1 cellular context compared by ENCODE assay signal in the genomic region with DNA sequence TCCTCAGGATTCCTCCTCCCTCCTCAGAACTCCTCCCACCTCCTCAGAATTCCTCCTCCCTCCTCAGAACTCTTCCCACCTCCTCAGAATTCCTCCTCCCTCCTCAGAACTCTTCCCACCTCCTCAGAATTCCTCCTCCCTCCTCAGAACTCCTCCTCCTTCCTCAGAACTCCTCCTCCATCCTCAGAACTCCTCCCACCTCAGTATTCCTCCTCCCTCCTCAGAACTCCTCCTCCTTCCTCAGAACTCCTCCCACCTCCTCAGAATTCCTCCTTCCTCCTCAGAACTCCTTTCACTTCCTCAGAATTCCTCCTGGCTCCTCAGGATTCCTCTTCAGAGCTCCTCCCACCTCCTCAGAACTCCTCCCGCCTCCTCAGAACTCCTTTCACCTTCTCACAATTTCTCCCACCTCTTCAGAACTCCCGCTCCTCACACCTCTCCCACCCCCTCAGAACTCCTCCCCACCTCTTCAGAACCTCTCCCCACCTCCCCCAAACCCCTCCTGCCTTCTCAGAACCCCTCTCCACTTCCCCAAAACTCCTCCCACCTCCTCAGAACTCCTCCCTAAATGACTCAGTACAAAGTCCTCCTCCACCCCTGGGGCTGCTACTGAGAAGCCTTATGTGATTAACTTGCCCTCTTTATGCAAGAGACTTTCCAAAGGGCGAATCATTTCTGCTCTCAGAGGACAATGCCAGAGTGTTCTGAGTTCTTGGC.
TF ChIP-seq lines count a peak whose summit lies in the region.

No MANE protein-coding gene starts in this region.

TF ChIP-seq in K562, 482 proteins besides CTCF, POLR2A, EP300 and RAD21 (continued from another document and continues in another):
- TF ChIP-seq, protein P1, sequence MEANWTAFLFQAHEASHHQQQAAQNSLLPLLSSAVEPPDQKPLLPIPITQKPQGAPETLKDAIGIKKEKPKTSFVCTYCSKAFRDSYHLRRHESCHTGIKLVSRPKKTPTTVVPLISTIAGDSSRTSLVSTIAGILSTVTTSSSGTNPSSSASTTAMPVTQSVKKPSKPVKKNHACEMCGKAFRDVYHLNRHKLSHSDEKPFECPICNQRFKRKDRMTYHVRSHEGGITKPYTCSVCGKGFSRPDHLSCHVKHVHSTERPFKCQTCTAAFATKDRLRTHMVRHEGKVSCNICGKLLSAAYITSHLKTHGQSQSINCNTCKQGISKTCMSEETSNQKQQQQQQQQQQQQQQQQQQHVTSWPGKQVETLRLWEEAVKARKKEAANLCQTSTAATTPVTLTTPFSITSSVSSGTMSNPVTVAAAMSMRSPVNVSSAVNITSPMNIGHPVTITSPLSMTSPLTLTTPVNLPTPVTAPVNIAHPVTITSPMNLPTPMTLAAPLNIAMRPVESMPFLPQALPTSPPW (CRISPR knock-in tag; IDR thresholded peaks at IDR 0.05): peak; percentile 56
- no peak for TF ChIP-seq DNMT1 (IDR thresholded peaks at IDR 0.05)
- TF ChIP-seq NR4A1 (CRISPR knock-in tag; IDR thresholded peaks at IDR 0.05): no peak
- no peak for TF ChIP-seq NR4A1 (tag; IDR thresholded peaks at IDR 0.05)
- no peak for TF ChIP-seq PYGO2 (tag; IDR thresholded peaks at IDR 0.05)
- TF ChIP-seq NR2F6 (CRISPR knock-in tag; IDR thresholded peaks at IDR 0.05): no peak
- TF ChIP-seq KDM1A (IDR thresholded peaks at IDR 0.05): peak in 1 of 2 experiments; percentile 64; a peak in 1 of 4 replicates
- TF ChIP-seq JUNB (CRISPR knock-in tag; conservative IDR thresholded peaks at IDR 0.05): no peak
- no peak for TF ChIP-seq BDP1 (IDR thresholded peaks at IDR 0.05; ENCODE audit: insufficient read depth, insufficient read length)
- TF ChIP-seq NBN (IDR thresholded peaks at IDR 0.05; ENCODE audit: low read depth): peak; percentile 57; the same call in 1 of the 2 replicates
- TF ChIP-seq, protein P2, sequence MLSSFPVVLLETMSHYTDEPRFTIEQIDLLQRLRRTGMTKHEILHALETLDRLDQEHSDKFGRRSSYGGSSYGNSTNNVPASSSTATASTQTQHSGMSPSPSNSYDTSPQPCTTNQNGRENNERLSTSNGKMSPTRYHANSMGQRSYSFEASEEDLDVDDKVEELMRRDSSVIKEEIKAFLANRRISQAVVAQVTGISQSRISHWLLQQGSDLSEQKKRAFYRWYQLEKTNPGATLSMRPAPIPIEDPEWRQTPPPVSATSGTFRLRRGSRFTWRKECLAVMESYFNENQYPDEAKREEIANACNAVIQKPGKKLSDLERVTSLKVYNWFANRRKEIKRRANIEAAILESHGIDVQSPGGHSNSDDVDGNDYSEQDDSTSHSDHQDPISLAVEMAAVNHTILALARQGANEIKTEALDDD (IDR thresholded peaks at IDR 0.05): no peak
- no peak for TF ChIP-seq SRSF1 (IDR thresholded peaks at IDR 0.05; ENCODE audit: low read depth, low read length)
- peak in 1 of 2 experiments; percentile 59; a peak in 1 of 4 replicates for TF ChIP-seq MAZ (CRISPR knock-in tag; conservative IDR thresholded peaks at IDR 0.05 in 1 of 2, IDR thresholded peaks at IDR 0.05 in 1 of 2)
- TF ChIP-seq, protein P3, sequence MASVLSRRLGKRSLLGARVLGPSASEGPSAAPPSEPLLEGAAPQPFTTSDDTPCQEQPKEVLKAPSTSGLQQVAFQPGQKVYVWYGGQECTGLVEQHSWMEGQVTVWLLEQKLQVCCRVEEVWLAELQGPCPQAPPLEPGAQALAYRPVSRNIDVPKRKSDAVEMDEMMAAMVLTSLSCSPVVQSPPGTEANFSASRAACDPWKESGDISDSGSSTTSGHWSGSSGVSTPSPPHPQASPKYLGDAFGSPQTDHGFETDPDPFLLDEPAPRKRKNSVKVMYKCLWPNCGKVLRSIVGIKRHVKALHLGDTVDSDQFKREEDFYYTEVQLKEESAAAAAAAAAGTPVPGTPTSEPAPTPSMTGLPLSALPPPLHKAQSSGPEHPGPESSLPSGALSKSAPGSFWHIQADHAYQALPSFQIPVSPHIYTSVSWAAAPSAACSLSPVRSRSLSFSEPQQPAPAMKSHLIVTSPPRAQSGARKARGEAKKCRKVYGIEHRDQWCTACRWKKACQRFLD (CRISPR knock-in tag; IDR thresholded peaks at IDR 0.05): no peak
- no peak for TF ChIP-seq HIVEP1 (CRISPR knock-in tag; IDR thresholded peaks at IDR 0.05)
- no peak for TF ChIP-seq ZNF24 (IDR thresholded peaks at IDR 0.05)
- peak; percentile 2; the same call in 1 of the 2 replicates for TF ChIP-seq MAFK (IDR thresholded peaks at IDR 0.05; ENCODE audit: low read length)
- TF ChIP-seq, protein P4, sequence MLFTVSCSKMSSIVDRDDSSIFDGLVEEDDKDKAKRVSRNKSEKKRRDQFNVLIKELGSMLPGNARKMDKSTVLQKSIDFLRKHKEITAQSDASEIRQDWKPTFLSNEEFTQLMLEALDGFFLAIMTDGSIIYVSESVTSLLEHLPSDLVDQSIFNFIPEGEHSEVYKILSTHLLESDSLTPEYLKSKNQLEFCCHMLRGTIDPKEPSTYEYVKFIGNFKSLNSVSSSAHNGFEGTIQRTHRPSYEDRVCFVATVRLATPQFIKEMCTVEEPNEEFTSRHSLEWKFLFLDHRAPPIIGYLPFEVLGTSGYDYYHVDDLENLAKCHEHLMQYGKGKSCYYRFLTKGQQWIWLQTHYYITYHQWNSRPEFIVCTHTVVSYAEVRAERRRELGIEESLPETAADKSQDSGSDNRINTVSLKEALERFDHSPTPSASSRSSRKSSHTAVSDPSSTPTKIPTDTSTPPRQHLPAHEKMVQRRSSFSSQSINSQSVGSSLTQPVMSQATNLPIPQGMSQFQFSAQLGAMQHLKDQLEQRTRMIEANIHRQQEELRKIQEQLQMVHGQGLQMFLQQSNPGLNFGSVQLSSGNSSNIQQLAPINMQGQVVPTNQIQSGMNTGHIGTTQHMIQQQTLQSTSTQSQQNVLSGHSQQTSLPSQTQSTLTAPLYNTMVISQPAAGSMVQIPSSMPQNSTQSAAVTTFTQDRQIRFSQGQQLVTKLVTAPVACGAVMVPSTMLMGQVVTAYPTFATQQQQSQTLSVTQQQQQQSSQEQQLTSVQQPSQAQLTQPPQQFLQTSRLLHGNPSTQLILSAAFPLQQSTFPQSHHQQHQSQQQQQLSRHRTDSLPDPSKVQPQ (CRISPR knock-in tag; IDR thresholded peaks at IDR 0.05; ENCODE audit: borderline replicate concordance): no peak
- TF ChIP-seq KLF1 (tag; IDR thresholded peaks at IDR 0.05): no peak
- TF ChIP-seq ZKSCAN3 (CRISPR knock-in tag; IDR thresholded peaks at IDR 0.05): no peak
- TF ChIP-seq CHD2 (IDR thresholded peaks at IDR 0.05; ENCODE audit: low read depth, low read length): no peak
- no peak for TF ChIP-seq ELF1 (tag; IDR thresholded peaks at IDR 0.05)
- no peak for TF ChIP-seq RBM14 (IDR thresholded peaks at IDR 0.05; ENCODE audit: borderline replicate concordance, insufficient read depth, low read depth, low read length)
- TF ChIP-seq DPF2 (IDR thresholded peaks at IDR 0.05): peak; percentile 71
- no peak for TF ChIP-seq SMARCA5 (IDR thresholded peaks at IDR 0.05)
- no peak for TF ChIP-seq ZBTB8A (IDR thresholded peaks at IDR 0.05; ENCODE audit: partially characterized antibody)
- TF ChIP-seq FUS (optimal IDR thresholded peaks at IDR 0.05; ENCODE audit: low read depth, low read length): no peak
- TF ChIP-seq, protein P5, sequence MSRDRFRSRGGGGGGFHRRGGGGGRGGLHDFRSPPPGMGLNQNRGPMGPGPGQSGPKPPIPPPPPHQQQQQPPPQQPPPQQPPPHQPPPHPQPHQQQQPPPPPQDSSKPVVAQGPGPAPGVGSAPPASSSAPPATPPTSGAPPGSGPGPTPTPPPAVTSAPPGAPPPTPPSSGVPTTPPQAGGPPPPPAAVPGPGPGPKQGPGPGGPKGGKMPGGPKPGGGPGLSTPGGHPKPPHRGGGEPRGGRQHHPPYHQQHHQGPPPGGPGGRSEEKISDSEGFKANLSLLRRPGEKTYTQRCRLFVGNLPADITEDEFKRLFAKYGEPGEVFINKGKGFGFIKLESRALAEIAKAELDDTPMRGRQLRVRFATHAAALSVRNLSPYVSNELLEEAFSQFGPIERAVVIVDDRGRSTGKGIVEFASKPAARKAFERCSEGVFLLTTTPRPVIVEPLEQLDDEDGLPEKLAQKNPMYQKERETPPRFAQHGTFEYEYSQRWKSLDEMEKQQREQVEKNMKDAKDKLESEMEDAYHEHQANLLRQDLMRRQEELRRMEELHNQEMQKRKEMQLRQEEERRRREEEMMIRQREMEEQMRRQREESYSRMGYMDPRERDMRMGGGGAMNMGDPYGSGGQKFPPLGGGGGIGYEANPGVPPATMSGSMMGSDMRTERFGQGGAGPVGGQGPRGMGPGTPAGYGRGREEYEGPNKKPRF (IDR thresholded peaks at IDR 0.05; ENCODE audit: low read depth, low read length): no peak
- TF ChIP-seq SAP30 (IDR thresholded peaks at IDR 0.05; ENCODE audit: borderline replicate concordance, insufficient read depth, low read depth, low read length, poor library complexity, severe bottlenecking): no peak
- TF ChIP-seq BCOR (IDR thresholded peaks at IDR 0.05): no peak
- TF ChIP-seq KDM2B (CRISPR knock-in tag; IDR thresholded peaks at IDR 0.05): no peak
- no peak for TF ChIP-seq CREBBP (IDR thresholded peaks at IDR 0.05; ENCODE audit: low read depth, low read length)
- TF ChIP-seq NFIC (IDR thresholded peaks at IDR 0.05): no peak
- TF ChIP-seq RFX7 (CRISPR knock-in tag; IDR thresholded peaks at IDR 0.05): no peak
- TF ChIP-seq DDX20 (tag; IDR thresholded peaks at IDR 0.05; ENCODE audit: low read depth): no peak
- TF ChIP-seq, protein P6, sequence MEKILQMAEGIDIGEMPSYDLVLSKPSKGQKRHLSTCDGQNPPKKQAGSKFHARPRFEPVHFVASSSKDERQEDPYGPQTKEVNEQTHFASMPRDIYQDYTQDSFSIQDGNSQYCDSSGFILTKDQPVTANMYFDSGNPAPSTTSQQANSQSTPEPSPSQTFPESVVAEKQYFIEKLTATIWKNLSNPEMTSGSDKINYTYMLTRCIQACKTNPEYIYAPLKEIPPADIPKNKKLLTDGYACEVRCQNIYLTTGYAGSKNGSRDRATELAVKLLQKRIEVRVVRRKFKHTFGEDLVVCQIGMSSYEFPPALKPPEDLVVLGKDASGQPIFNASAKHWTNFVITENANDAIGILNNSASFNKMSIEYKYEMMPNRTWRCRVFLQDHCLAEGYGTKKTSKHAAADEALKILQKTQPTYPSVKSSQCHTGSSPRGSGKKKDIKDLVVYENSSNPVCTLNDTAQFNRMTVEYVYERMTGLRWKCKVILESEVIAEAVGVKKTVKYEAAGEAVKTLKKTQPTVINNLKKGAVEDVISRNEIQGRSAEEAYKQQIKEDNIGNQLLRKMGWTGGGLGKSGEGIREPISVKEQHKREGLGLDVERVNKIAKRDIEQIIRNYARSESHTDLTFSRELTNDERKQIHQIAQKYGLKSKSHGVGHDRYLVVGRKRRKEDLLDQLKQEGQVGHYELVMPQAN (IDR thresholded peaks at IDR 0.05; ENCODE audit: borderline replicate concordance): 0 out of 2 replicates have a peak, but pooled peaks have one; percentile 24
- no peak for TF ChIP-seq ZNF133 (CRISPR knock-in tag; IDR thresholded peaks at IDR 0.05)
- TF ChIP-seq CBX2 (IDR thresholded peaks at IDR 0.05; ENCODE audit: insufficient read depth, low read length, poor library complexity, severe bottlenecking): no peak
- peak; percentile 74 for TF ChIP-seq JUND (IDR thresholded peaks at IDR 0.05; ENCODE audit: borderline replicate concordance, low read depth, low read length)
- TF ChIP-seq JUND (tag; IDR thresholded peaks at IDR 0.05; ENCODE audit: borderline replicate concordance, low read depth, low read length): peak; percentile 45; the same call in 1 of the 3 replicates
- TF ChIP-seq POLR2B (IDR thresholded peaks at IDR 0.05; ENCODE audit: low read depth, partially characterized antibody): no peak
- TF ChIP-seq, protein P7, sequence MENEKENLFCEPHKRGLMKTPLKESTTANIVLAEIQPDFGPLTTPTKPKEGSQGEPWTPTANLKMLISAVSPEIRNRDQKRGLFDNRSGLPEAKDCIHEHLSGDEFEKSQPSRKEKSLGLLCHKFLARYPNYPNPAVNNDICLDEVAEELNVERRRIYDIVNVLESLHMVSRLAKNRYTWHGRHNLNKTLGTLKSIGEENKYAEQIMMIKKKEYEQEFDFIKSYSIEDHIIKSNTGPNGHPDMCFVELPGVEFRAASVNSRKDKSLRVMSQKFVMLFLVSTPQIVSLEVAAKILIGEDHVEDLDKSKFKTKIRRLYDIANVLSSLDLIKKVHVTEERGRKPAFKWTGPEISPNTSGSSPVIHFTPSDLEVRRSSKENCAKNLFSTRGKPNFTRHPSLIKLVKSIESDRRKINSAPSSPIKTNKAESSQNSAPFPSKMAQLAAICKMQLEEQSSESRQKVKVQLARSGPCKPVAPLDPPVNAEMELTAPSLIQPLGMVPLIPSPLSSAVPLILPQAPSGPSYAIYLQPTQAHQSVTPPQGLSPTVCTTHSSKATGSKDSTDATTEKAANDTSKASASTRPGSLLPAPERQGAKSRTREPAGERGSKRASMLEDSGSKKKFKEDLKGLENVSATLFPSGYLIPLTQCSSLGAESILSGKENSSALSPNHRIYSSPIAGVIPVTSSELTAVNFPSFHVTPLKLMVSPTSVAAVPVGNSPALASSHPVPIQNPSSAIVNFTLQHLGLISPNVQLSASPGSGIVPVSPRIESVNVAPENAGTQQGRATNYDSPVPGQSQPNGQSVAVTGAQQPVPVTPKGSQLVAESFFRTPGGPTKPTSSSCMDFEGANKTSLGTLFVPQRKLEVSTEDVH (IDR thresholded peaks at IDR 0.05; ENCODE audit: low read depth, partially characterized antibody): peak; percentile 56
- TF ChIP-seq NEUROD1 (IDR thresholded peaks at IDR 0.05; ENCODE audit: borderline replicate concordance, low read depth, low read length, partially characterized antibody): no peak
- TF ChIP-seq, protein P8, sequence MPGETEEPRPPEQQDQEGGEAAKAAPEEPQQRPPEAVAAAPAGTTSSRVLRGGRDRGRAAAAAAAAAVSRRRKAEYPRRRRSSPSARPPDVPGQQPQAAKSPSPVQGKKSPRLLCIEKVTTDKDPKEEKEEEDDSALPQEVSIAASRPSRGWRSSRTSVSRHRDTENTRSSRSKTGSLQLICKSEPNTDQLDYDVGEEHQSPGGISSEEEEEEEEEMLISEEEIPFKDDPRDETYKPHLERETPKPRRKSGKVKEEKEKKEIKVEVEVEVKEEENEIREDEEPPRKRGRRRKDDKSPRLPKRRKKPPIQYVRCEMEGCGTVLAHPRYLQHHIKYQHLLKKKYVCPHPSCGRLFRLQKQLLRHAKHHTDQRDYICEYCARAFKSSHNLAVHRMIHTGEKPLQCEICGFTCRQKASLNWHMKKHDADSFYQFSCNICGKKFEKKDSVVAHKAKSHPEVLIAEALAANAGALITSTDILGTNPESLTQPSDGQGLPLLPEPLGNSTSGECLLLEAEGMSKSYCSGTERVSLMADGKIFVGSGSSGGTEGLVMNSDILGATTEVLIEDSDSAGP (CRISPR knock-in tag; IDR thresholded peaks at IDR 0.05): no peak
- no peak for TF ChIP-seq U2AF2 (optimal IDR thresholded peaks at IDR 0.05; ENCODE audit: low read depth, low read length)
- TF ChIP-seq, protein P9, sequence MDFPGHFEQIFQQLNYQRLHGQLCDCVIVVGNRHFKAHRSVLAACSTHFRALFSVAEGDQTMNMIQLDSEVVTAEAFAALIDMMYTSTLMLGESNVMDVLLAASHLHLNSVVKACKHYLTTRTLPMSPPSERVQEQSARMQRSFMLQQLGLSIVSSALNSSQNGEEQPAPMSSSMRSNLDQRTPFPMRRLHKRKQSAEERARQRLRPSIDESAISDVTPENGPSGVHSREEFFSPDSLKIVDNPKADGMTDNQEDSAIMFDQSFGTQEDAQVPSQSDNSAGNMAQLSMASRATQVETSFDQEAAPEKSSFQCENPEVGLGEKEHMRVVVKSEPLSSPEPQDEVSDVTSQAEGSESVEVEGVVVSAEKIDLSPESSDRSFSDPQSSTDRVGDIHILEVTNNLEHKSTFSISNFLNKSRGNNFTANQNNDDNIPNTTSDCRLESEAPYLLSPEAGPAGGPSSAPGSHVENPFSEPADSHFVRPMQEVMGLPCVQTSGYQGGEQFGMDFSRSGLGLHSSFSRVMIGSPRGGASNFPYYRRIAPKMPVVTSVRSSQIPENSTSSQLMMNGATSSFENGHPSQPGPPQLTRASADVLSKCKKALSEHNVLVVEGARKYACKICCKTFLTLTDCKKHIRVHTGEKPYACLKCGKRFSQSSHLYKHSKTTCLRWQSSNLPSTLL (IDR thresholded peaks at IDR 0.05): no peak
